14 cellular contexts compared by ENCODE assay signal in genomic region chr10:61719475-61719874, GRCh38. TPM values are rescaled to one million over a fixed set of nuclear protein-coding genes. Genes with fewer than 3 reads are reported as not detected.
"Had no signal": no experiment of that assay in that cellular context is flagged by ENCODE, and none has a peak within 500 bp of the region (broad histone marks: within the 10 kb centered on the region; RNA-seq: fewer than 3 reads in every experiment).

No MANE protein-coding gene starts in this region.

RNA-seq across cellular contexts. Expression of gene CABCOCO1, which starts 56.7 kb away (rescaled TPM):
- total RNA-seq: activated B cell treated with CpG ODN at 0.5 μM for 24 hours; activated CD4-positive, alpha-beta memory T cell treated with anti-CD3 and anti-CD28 coated beads for 36 hours; activated CD4-positive, alpha-beta memory T cell treated with anti-CD3 and anti-CD28 coated beads, Interleukin-2, amount 10 ng/mL, durations not matched to agents 7 days and 5 days; activated CD4-positive, alpha-beta T cell treated with anti-CD3 and anti-CD28 coated beads for 36 hours; activated CD4-positive, alpha-beta T cell treated with anti-CD3 and anti-CD28 coated beads, Interleukin-2, amount 10 ng/mL, durations not matched to agents 24 days and 14 days; activated CD4-positive, alpha-beta T cell treated with anti-CD3 and anti-CD28 coated beads, Interleukin-2, amount 10 ng/mL, durations not matched to agents 7 days and 5 days; activated CD8-positive, alpha-beta memory T cell treated with anti-CD3 and anti-CD28 coated beads for 36 hours; activated CD8-positive, alpha-beta memory T cell treated with anti-CD3 and anti-CD28 coated beads, Interleukin-2, amount 10 ng/mL, durations not matched to agents 7 days and 5 days; activated CD8-positive, alpha-beta T cell treated with anti-CD3 and anti-CD28 coated beads for 36 hours; activated CD8-positive, alpha-beta T cell treated with anti-CD3 and anti-CD28 coated beads, Interleukin-2, amount 10 ng/mL, durations not matched to agents 7 days and 5 days; T-helper 1 cell treated with Interleukin-12 subunit alpha and Interleukin-12 subunit beta and Interleukin-4 antibody, amounts not matched to agents 30 ng/mL and 1 ng/mL, for 36 hours; T-helper 17 cell; T-helper 2 cell treated with Interferon-gamma antibody and Interleukin-4, amounts not matched to agents 100 ng/mL and 5 ng/mL, for 36 hours; WTC11 had no signal
